ENCODE assay signal across 6 cellular contexts in the genomic region with DNA sequence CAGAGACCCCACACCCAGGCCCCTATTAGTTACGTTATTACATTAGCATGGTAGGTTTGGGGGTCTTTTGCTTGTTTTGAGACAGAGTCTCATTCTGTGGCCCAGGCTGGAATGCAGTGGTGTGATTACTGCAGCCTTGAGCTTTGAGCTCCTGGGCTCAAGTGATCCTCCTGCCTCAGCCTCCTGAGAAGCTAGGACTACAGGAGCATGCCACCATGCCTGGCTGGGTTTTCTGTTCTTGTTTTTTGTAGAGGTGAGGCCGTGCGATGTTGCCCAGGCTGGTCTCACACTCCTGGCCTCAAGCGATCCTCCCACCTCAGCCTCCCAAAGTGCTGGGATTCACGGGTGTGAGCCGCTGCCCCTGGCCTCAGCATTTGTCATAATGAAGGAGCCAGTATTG.
DNase-seq lines count a peak whose midpoint lies in the region; ATAC-seq, FAIRE-seq and TF ChIP-seq lines count a peak whose summit lies in the region.
"Not testable (repeated sequence)": the region's sequence is repeated elsewhere in the genome, so short reads cannot be mapped to it uniquely, and the experiment has no call there.

No MANE protein-coding gene starts in this region.

- not testable (repeated sequence) for H3K9me3 ChIP-seq in A549; NT2/D1 (ENCODE audit: insufficient read depth, low read length); cardiac muscle cell (ENCODE audit: low read depth); HepG2 (ENCODE audit: low read length); neural progenitor cell (ENCODE audit: low read depth); trophoblast cell (ENCODE audit: insufficient read depth, low read depth, low read length)

- not testable (repeated sequence) for H3K4me3 ChIP-seq in A549; NT2/D1 (ENCODE audit: insufficient read length, low read depth); cardiac muscle cell; HepG2 (replicated peaks in 1 of 3; ENCODE audit: insufficient read depth in 1 of 3, low read depth in 2 of 3, low read length in 3 of 3); neural progenitor cell; trophoblast cell (ENCODE audit: low read depth, low read length)

- POLR2A ChIA-PET in A549 (lab: Yijun Ruan, JAX); HepG2 (lab: Yijun Ruan, JAX): not testable (repeated sequence)

- H3K4me2 ChIP-seq in A549 (peak overlapping the region; percentile 60), HepG2 (ENCODE audit: low read depth, low read length) (peak overlapping the region; percentile 10; the same call in 1 of the 2 replicates)
- not testable (repeated sequence) for H3K4me2 ChIP-seq in neural progenitor cell; trophoblast cell (ENCODE audit: low read length)

- H2BK120ac ChIP-seq in trophoblast cell (ENCODE audit: insufficient read depth, low read length, poor library complexity) = peak overlapping the region; percentile 4

- not testable (repeated sequence) for H3K4ac ChIP-seq in trophoblast cell (ENCODE audit: low read depth, low read length)

- H3K4me1 Mint-ChIP-seq in neural progenitor cell = peaks cover 13% of the 10 kb centered on the region

- H3K79me2 ChIP-seq in HepG2 (ENCODE audit: insufficient read depth, low read length); neural progenitor cell (ENCODE audit: low read depth); trophoblast cell (ENCODE audit: control insufficient read depth, insufficient read depth, low read length, poor library complexity): not testable (repeated sequence)

- H3K27ac Mint-ChIP-seq in neural progenitor cell = peak overlapping the region; percentile 83

- BruUV-seq in HepG2 (replicated peaks; lab: Mats Ljungman, UMichigan) = not testable (repeated sequence)

- H4K20me1 ChIP-seq in HepG2 (ENCODE audit: insufficient read depth, low read length); neural progenitor cell (ENCODE audit: low read depth): not testable (repeated sequence)

- H3K79me1 ChIP-seq in trophoblast cell (ENCODE audit: low read length) = not testable (repeated sequence)

- TF ChIP-seq EP300 in A549 (IDR thresholded peaks at IDR 0.05); HepG2 (IDR thresholded peaks at IDR 0.05; ENCODE audit: low read depth in 2 of 2, low read length in 2 of 2); HepG2 (CRISPR knock-in tag; IDR thresholded peaks at IDR 0.05; ENCODE audit: borderline replicate concordance): not testable (repeated sequence)

- TF ChIP-seq RAD21 in A549 (conservative IDR thresholded peaks at IDR 0.05 in 1 of 2, IDR thresholded peaks at IDR 0.05 in 1 of 2); HepG2 (CRISPR knock-in tag; IDR thresholded peaks at IDR 0.05): not testable (repeated sequence)

- H2AK5ac ChIP-seq in trophoblast cell (ENCODE audit: low read length) = not testable (repeated sequence)

- peaks cover 14% of the 10 kb centered on the region for H3K36me3 Mint-ChIP-seq in neural progenitor cell

- H3K4me1 ChIP-seq in A549; NT2/D1 (ENCODE audit: insufficient read depth, insufficient read length); cardiac muscle cell (ENCODE audit: low read depth); neural progenitor cell: not testable (repeated sequence)
- H3K4me1 ChIP-seq in HepG2 (ENCODE audit: insufficient read depth, low read length) = peaks cover 12% of the 10 kb centered on the region
- H3K4me1 ChIP-seq in trophoblast cell (ENCODE audit: control insufficient read depth in 1 of 2, insufficient read depth in 2 of 2, low read length in 2 of 2) = peaks cover 13 to 15% of the 10 kb centered on the region in 2 experiments

- H4K91ac ChIP-seq in trophoblast cell (ENCODE audit: low read depth, low read length) = peak overlapping the region; percentile 73

- intact Hi-C loops in HepG2 (cut with micrococcal nuclease; ENCODE audit: unreplicated experiment) = not testable (repeated sequence)

- H3K9ac ChIP-seq in NT2/D1 (ENCODE audit: insufficient read length, low read depth) = peak overlapping the region; percentile 32
- H3K9ac ChIP-seq in HepG2 (ENCODE audit: insufficient read depth, low read depth, low read length); neural progenitor cell; trophoblast cell (ENCODE audit: low read length): not testable (repeated sequence)

- H3K27me3 ChIP-seq in NT2/D1 (ENCODE audit: insufficient read depth, insufficient read length); cardiac muscle cell; HepG2 (ENCODE audit: control insufficient read depth in 1 of 2, insufficient read depth in 2 of 2, low read length in 2 of 2); neural progenitor cell; trophoblast cell (ENCODE audit: insufficient read depth, low read length): not testable (repeated sequence)

- H2BK12ac ChIP-seq in trophoblast cell (ENCODE audit: low read length) = not testable (repeated sequence)

- not testable (repeated sequence) for H3K27me3 Mint-ChIP-seq in neural progenitor cell (ENCODE audit: insufficient read depth, low read depth)

- DNase-seq in A549 (ENCODE audit: low read depth in 1 of 2, low spot score in 1 of 2); NT2/D1 (ENCODE audit: low read depth, low spot score); cardiac muscle cell (ENCODE audit: low read depth in 1 of 2, low spot score in 1 of 2); HepG2 (ENCODE audit: low spot score); neural progenitor cell (ENCODE audit: low spot score); trophoblast cell: not testable (repeated sequence)

- peak overlapping the region; percentile 6 for H3K14ac ChIP-seq in trophoblast cell (ENCODE audit: low read length)

- H3K23ac ChIP-seq in trophoblast cell (ENCODE audit: low read length) = not testable (repeated sequence)

- H2BK5ac ChIP-seq in trophoblast cell (ENCODE audit: low read depth, low read length, poor library complexity) = not testable (repeated sequence)

- CTCF ChIA-PET in A549 (lab: Yijun Ruan, JAX) = interaction anchor here (1.0 to 1.6 kb wide), 3 partner anchors 12 to 103 kb away, joined by 3 to 4 read pairs (median 3); no protein-coding TSS in a partner anchor
- CTCF ChIA-PET in HepG2 (lab: Yijun Ruan, JAX; ENCODE audit: low intra/inter-chr PET ratio, low total read pairs) = not testable (repeated sequence)

- H3K9me3 Mint-ChIP-seq in neural progenitor cell = peaks cover 24% of the 10 kb centered on the region

- H3K18ac ChIP-seq in trophoblast cell (ENCODE audit: low read length) = peak overlapping the region; percentile 51

- H4K12ac ChIP-seq in trophoblast cell (ENCODE audit: low read depth, low read length) = not testable (repeated sequence)

- not testable (repeated sequence) for H3K4me3 Mint-ChIP-seq in neural progenitor cell

- ATAC-seq in A549 = peak in 1 of 2 experiments; percentile 51; a peak in 3 of 6 replicates
- ATAC-seq in HepG2 = not testable (repeated sequence)

- H4K8ac ChIP-seq in trophoblast cell (ENCODE audit: low read depth, low read length) = not testable (repeated sequence)

- H3K27ac ChIP-seq in A549 (peak overlapping the region in 1 of 2 experiments; percentile 64; a peak in 4 of 6 replicates), cardiac muscle cell (peak overlapping the region; percentile 30)
- H3K27ac ChIP-seq in HepG2 (ENCODE audit: extremely low read length, insufficient read depth, low read length); neural progenitor cell; trophoblast cell (ENCODE audit: low read depth, low read length): not testable (repeated sequence)

- not testable (repeated sequence) for TF ChIP-seq CTCF in A549 (IDR thresholded peaks at IDR 0.05); cardiac muscle cell (IDR thresholded peaks at IDR 0.05; ENCODE audit: low read depth, low read length); HepG2 (CRISPR knock-in tag; IDR thresholded peaks at IDR 0.05); neural progenitor cell (IDR thresholded peaks at IDR 0.05)

- H2AFZ ChIP-seq in HepG2 (ENCODE audit: low read length); neural progenitor cell (replicated peaks); trophoblast cell (ENCODE audit: insufficient read depth, low read length, poor library complexity): not testable (repeated sequence)

- WGBS in A549 (ENCODE audit: missing lambda C conversion rate) = 96% methylated on average over 6 of the region's 6 CpGs
- 59% methylated on average over 2 of the region's 6 CpGs for WGBS in HepG2 (ENCODE audit: low lambda C conversion rate)
- WGBS in trophoblast cell (ENCODE audit: extremely low coverage, insufficient coverage, insufficient read length) = no CpG with 5 or more reads among the region's 6 CpGs

- TF ChIP-seq POLR2A in A549 (IDR thresholded peaks at IDR 0.05; ENCODE audit: low read length); HepG2 (IDR thresholded peaks at IDR 0.05; ENCODE audit: insufficient read depth in 1 of 2, low read depth in 2 of 2, low read length in 2 of 2): not testable (repeated sequence)

- H3K36me3 ChIP-seq in NT2/D1 (ENCODE audit: insufficient read depth, insufficient read length, low read length); cardiac muscle cell; HepG2 (replicated peaks in 1 of 2; ENCODE audit: control insufficient read depth in 1 of 2, insufficient read depth in 2 of 2, low read length in 2 of 2); neural progenitor cell; trophoblast cell (ENCODE audit: control insufficient read depth in 1 of 2, insufficient read depth in 2 of 2, low read length in 2 of 2): not testable (repeated sequence)

- in situ Hi-C loops in HepG2 (cut with HindIII; ENCODE audit: extremely low pct_ligation_motif_present, low pct_unique_long_range_greater_than_20kb) = not testable (repeated sequence)

- H3F3A ChIP-seq in neural progenitor cell (ENCODE audit: low read depth) = not testable (repeated sequence)

- not testable (repeated sequence) for FAIRE-seq in A549 (lab: Jason Lieb, UNC); HepG2 (lab: Jason Lieb, UNC)
